In genomic region chr21:46579394-46579793, GRCh38 we compare ENCODE assay signal across 3 cellular contexts. TPM values are rescaled to one million over a fixed set of nuclear protein-coding genes. Genes with fewer than 3 reads are reported as not detected.
"Had no signal": no experiment of that assay in that cellular context is flagged by ENCODE, and none has a peak within 500 bp of the region (broad histone marks: within the 10 kb centered on the region; RNA-seq: fewer than 3 reads in every experiment).

No MANE protein-coding gene starts in this region.

RNA-seq across cellular contexts. Expression of gene S100B, which starts 25.5 kb away (rescaled TPM):
- total RNA-seq: HT-29, HT1080, K562 had no signal
- polyA plus RNA-seq: K562 had no signal
